In genomic region chr4:159410076-159410777, GRCh38 we compare ENCODE assay signal across 19 cellular contexts.
DNase-seq lines count a peak whose midpoint lies in the region; ATAC-seq and TF ChIP-seq lines count a peak whose summit lies in the region.
"Had no signal": no experiment of that assay in that cellular context is flagged by ENCODE, and none has a peak within 500 bp of the region (broad histone marks: within the 10 kb centered on the region; RNA-seq: fewer than 3 reads in every experiment).

No MANE protein-coding gene starts in this region.

- peaks cover 0 to 4% (median 0%) of the 10 kb centered on the region in 3 donors for H3K27me3 Mint-ChIP-seq in immature natural killer cell (ENCODE audit: low read depth in 3 of 3)

- H3K36me3 Mint-ChIP-seq in immature natural killer cell: no peaks in the 10 kb centered on the region
- H3K36me3 Mint-ChIP-seq: CD14-positive monocyte had no signal

- H3K9me3 ChIP-seq in HCT116 (ENCODE audit: control insufficient read depth in 1 of 2, insufficient read depth in 1 of 2, low read depth in 1 of 2, low read length in 2 of 2): no peaks in the 10 kb centered on the region
- H3K9me3 ChIP-seq in testis: no peaks in the 10 kb centered on the region
- H3K9me3 ChIP-seq: ovary, sigmoid colon, stomach had no signal

- RAD21 ChIA-PET in HCT116 (lab: Charles Lee; ENCODE audit: low non-redundant PET in 1 of 2, low total read pairs in 2 of 2, uncharacterized antibody in 2 of 2, unreplicated experiment in 2 of 2): no interaction called here

- no TSS peak for BruUV-seq in HCT116 (replicated peaks; lab: Mats Ljungman, UMichigan)

- H3K27me3 ChIP-seq in HCT116 (ENCODE audit: insufficient read depth, low read length) (no peaks in the 10 kb centered on the region), dorsolateral prefrontal cortex (no peaks in the 10 kb centered on the region), testis (no peaks in the 10 kb centered on the region)
- H3K27me3 ChIP-seq: ovary, sigmoid colon, stomach had no signal

- H3K4me3 ChIP-seq in HCT116 (replicated peaks in 1 of 2; ENCODE audit: low read depth in 1 of 2, low read length in 2 of 2) (peak overlapping the region in 1 of 2 experiments; percentile 34; a peak in 2 of 4 replicates), dorsolateral prefrontal cortex (no peak overlapping the region), testis (no peak overlapping the region)
- H3K4me3 ChIP-seq: ovary, sigmoid colon, stomach had no signal

- POLR2A ChIA-PET in HCT116 (lab: Charles Lee): no interaction called here

- no peaks in the 10 kb centered on the region for H3K9me3 Mint-ChIP-seq in immature natural killer cell
- H3K9me3 Mint-ChIP-seq: activated T-helper 2 cell treated with anti-CD3 and anti-CD28 coated beads, Interferon-gamma antibody, Interleukin-2, Interleukin-4, amounts not matched to agents 10 μg/mL and 5 μg/mL and 100 μg/mL, durations not matched to agents 14 hours and 24 hours and 36 hours had no signal

- intact Hi-C loops in HCT116 (cut with micrococcal nuclease): no loop called here
- intact Hi-C loops in dorsolateral prefrontal cortex (cut with DNase I): no loop called here
- intact Hi-C loops in testis (cut with DNase I; ENCODE audit: low total_unique reads): no loop called here

- H3K36me3 ChIP-seq in HCT116 (ENCODE audit: control insufficient read depth in 1 of 2, insufficient read depth in 2 of 2, low read length in 2 of 2) (no peaks in the 10 kb centered on the region), testis (ENCODE audit: low read depth, missing control alignments) (no peaks in the 10 kb centered on the region)
- H3K36me3 ChIP-seq: ovary, sigmoid colon, stomach had no signal

- H2AFZ ChIP-seq in HCT116 (ENCODE audit: low read depth, low read length, poor library complexity, severe bottlenecking): peak overlapping the region; percentile 85

- no peaks in the 10 kb centered on the region for H4K20me1 ChIP-seq in HCT116 (ENCODE audit: insufficient read depth)

- H3K9me2 ChIP-seq in HCT116 (ENCODE audit: insufficient read depth): no peaks in the 10 kb centered on the region

- H3K9ac ChIP-seq in HCT116 (ENCODE audit: low read length): no peak overlapping the region

- H3K27ac ChIP-seq in HCT116 (ENCODE audit: low read depth, low read length): no peak overlapping the region
- peak overlapping the region in 35 of 59 donors; percentile 3 to 76 (median 44) for H3K27ac ChIP-seq in dorsolateral prefrontal cortex
- no peak overlapping the region for H3K27ac ChIP-seq in testis
- H3K27ac ChIP-seq: ovary, sigmoid colon, stomach had no signal

- H3K4me2 ChIP-seq in HCT116 (ENCODE audit: low read length): peak overlapping the region; percentile 71

- H3K4me1 ChIP-seq in HCT116 (ENCODE audit: control insufficient read depth in 1 of 2, insufficient read depth in 2 of 2, low read length in 2 of 2) (peaks cover 0 to 23% of the 10 kb centered on the region in 2 experiments; a peak in 2 of 4 replicates), testis (peaks cover 2% of the 10 kb centered on the region)
- H3K4me1 ChIP-seq: sigmoid colon, stomach had no signal

- CTCF ChIA-PET in HCT116 (lab: Charles Lee): no interaction called here

- H3K4me3 Mint-ChIP-seq in immature natural killer cell: no peak overlapping the region
- H3K4me3 Mint-ChIP-seq: CD14-positive monocyte had no signal

- 52 to 64% methylated on average over 4 of the region's 4 CpGs for WGBS in testis, 2 donors

- no peaks in the 10 kb centered on the region for H3K79me2 ChIP-seq in HCT116 (ENCODE audit: insufficient read depth, low read length)

- TF ChIP-seq CTCF in HCT116 (IDR thresholded peaks at IDR 0.05 in 2 of 3, conservative IDR thresholded peaks at IDR 0.05 in 1 of 3; ENCODE audit: borderline replicate concordance in 1 of 3, insufficient read depth in 1 of 3, low read depth in 2 of 3, low read length in 2 of 3): no peak
- no peak for TF ChIP-seq CTCF in dorsolateral prefrontal cortex (IDR thresholded peaks at IDR 0.05 in 54 of 56, conservative IDR thresholded peaks at IDR 0.05 in 2 of 56; ENCODE audit: low read depth in 1 of 56, partially characterized antibody in 56 of 56)
- TF ChIP-seq CTCF in testis (IDR thresholded peaks at IDR 0.05): no peak

- no peak for TF ChIP-seq RAD21 in HCT116 (IDR thresholded peaks at IDR 0.05; ENCODE audit: low read depth)

- peak; percentile 70 for ATAC-seq in HCT116
- no peak for ATAC-seq in GM21528 (IDR thresholded peaks at IDR 0.05; ENCODE audit: low FRiP score, unreplicated experiment)
- no peak for ATAC-seq in GM21619 (IDR thresholded peaks at IDR 0.05; ENCODE audit: unreplicated experiment)

- no peaks in the 10 kb centered on the region for H3K4me1 Mint-ChIP-seq in immature natural killer cell
- H3K4me1 Mint-ChIP-seq: CD14-positive monocyte had no signal

- TF ChIP-seq POLR2A in HCT116 (IDR thresholded peaks at IDR 0.05; ENCODE audit: borderline replicate concordance, extremely low read depth, insufficient read depth, insufficient read length) (no peak), testis (IDR thresholded peaks at IDR 0.05) (no peak)

- DNase-seq in A172 (ENCODE audit: low spot score) (peak; percentile 77), HCT116 (ENCODE audit: low read depth, low spot score) (no peak), RPMI7951 (ENCODE audit: low read depth) (peak; percentile 64), dorsolateral prefrontal cortex (no peak), immature natural killer cell (no peak), testis (no peak)
- DNase-seq: activated CD4-positive, CD25-positive, alpha-beta regulatory T cell treated with anti-CD3 and anti-CD28 coated beads, Interleukin-2, amount 50 U/mL, for 72 hours; DMS79 treated with DMSO at 0.1 percent for 48 hours; foreskin melanocyte; NCI-H1694 treated with DMSO at 0.1 percent for 48 hours; ovary; SHP77; sigmoid colon; stimulated activated CD4-positive, alpha-beta T cell treated with anti-CD3 and anti-CD28 coated beads, Interleukin-1b, Interleukin-23, amount 100 ng/mL, for 48 hours; stomach had no signal

- H3K27ac Mint-ChIP-seq in immature natural killer cell: no peak overlapping the region
- H3K27ac Mint-ChIP-seq: activated T-helper 2 cell treated with anti-CD3 and anti-CD28 coated beads, Interferon-gamma antibody, Interleukin-2, Interleukin-4, amounts not matched to agents 10 μg/mL and 5 μg/mL and 100 μg/mL, durations not matched to agents 14 hours and 24 hours and 36 hours; CD14-positive monocyte had no signal

TF ChIP-seq in HCT116, 20 proteins besides CTCF, POLR2A, EP300 and RAD21 (continues in another document):
- TF ChIP-seq EGR1 (IDR thresholded peaks at IDR 0.05; ENCODE audit: low read depth) (no peak), CEBPB (IDR thresholded peaks at IDR 0.05; ENCODE audit: low read depth) (0 out of 2 replicates have a peak, but pooled peaks have one; percentile 31), EZH2phosphoT487 (IDR thresholded peaks at IDR 0.05; ENCODE audit: borderline replicate concordance) (no peak), CBX3 (IDR thresholded peaks at IDR 0.05; ENCODE audit: low read depth) (no peak), EZH2 (IDR thresholded peaks at IDR 0.05) (no peak), FOSL1 (IDR thresholded peaks at IDR 0.05; ENCODE audit: low read depth) (peak; percentile 80), POLR2AphosphoS5 (IDR thresholded peaks at IDR 0.05; ENCODE audit: low read depth, low read length) (no peak), JUND (IDR thresholded peaks at IDR 0.05) (peak; percentile 61), ELF1 (IDR thresholded peaks at IDR 0.05; ENCODE audit: borderline replicate concordance, low read depth) (no peak), ZFX (IDR thresholded peaks at IDR 0.05) (no peak), YY1 (IDR thresholded peaks at IDR 0.05; ENCODE audit: extremely low read depth, insufficient replicate concordance, low read depth, low read length) (no peak), SP1 (IDR thresholded peaks at IDR 0.05; ENCODE audit: low read depth) (peak; percentile 30; the same call in 1 of the 2 replicates)
- TF ChIP-seq, protein P1, sequence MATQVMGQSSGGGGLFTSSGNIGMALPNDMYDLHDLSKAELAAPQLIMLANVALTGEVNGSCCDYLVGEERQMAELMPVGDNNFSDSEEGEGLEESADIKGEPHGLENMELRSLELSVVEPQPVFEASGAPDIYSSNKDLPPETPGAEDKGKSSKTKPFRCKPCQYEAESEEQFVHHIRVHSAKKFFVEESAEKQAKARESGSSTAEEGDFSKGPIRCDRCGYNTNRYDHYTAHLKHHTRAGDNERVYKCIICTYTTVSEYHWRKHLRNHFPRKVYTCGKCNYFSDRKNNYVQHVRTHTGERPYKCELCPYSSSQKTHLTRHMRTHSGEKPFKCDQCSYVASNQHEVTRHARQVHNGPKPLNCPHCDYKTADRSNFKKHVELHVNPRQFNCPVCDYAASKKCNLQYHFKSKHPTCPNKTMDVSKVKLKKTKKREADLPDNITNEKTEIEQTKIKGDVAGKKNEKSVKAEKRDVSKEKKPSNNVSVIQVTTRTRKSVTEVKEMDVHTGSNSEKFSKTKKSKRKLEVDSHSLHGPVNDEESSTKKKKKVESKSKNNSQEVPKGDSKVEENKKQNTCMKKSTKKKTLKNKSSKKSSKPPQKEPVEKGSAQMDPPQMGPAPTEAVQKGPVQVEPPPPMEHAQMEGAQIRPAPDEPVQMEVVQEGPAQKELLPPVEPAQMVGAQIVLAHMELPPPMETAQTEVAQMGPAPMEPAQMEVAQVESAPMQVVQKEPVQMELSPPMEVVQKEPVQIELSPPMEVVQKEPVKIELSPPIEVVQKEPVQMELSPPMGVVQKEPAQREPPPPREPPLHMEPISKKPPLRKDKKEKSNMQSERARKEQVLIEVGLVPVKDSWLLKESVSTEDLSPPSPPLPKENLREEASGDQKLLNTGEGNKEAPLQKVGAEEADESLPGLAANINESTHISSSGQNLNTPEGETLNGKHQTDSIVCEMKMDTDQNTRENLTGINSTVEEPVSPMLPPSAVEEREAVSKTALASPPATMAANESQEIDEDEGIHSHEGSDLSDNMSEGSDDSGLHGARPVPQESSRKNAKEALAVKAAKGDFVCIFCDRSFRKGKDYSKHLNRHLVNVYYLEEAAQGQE (IDR thresholded peaks at IDR 0.05; ENCODE audit: low read depth): no peak
- TF ChIP-seq, protein P2, sequence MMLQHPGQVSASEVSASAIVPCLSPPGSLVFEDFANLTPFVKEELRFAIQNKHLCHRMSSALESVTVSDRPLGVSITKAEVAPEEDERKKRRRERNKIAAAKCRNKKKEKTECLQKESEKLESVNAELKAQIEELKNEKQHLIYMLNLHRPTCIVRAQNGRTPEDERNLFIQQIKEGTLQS (IDR thresholded peaks at IDR 0.05): 0 out of 2 replicates have a peak, but pooled peaks have one; percentile 18

Comparison
In these comparisons a context has a peak if more than half of its experiments do, and no peak if none do; other contexts are left out.
1. DNase-seq: peak in A172 (single experiment) and RPMI7951 (single experiment); none in HCT116 (single experiment), dorsolateral prefrontal cortex (0 of 10), immature natural killer cell (0 of 3) and testis (single experiment).
2. H3K27ac ChIP-seq: peak in dorsolateral prefrontal cortex (35 of 59); none in HCT116 (single experiment) and testis (0 of 2).